In genomic region chr16:56603589-56603988, GRCh38 we compare ENCODE assay signal across 8 cellular contexts. TPM values are rescaled to one million over a fixed set of nuclear protein-coding genes. Genes with fewer than 3 reads are reported as not detected.
DNase-seq lines count a peak whose midpoint lies in the region; ATAC-seq lines count a peak whose summit lies in the region.

No MANE protein-coding gene starts in this region.

- H3K27me3 Mint-ChIP-seq in immature natural killer cell (ENCODE audit: low read depth in 3 of 3): peaks cover 6 to 9% (median 8%) of the 10 kb centered on the region in 3 donors

- peak overlapping the region in 1 of 6 donors; percentile 37 for H3K27ac Mint-ChIP-seq in immature natural killer cell

- no peak overlapping the region for H3K4me3 Mint-ChIP-seq in immature natural killer cell

- no peak for ATAC-seq in HG03457 (IDR thresholded peaks at IDR 0.05; ENCODE audit: unreplicated experiment)

- DNase-seq in NCI-H2171 treated with DMSO at 0.1 percent for 48 hours (lab: John Stamatoyannopoulos, UW): peak; percentile 41
- no peak for DNase-seq in NCI-H2171 (lab: John Stamatoyannopoulos, UW)
- peak; percentile 52 to 63 for DNase-seq in Kasumi-1 (lab: John Stamatoyannopoulos, UW)
- DNase-seq in astrocyte of the hippocampus (ENCODE audit: low read depth, low spot score): peak; percentile 49
- peak; percentile 59 for DNase-seq in kidney tubule cell (ENCODE audit: low spot score)
- DNase-seq in cortex of kidney (lab: John Stamatoyannopoulos, UW): no peak
- DNase-seq in immature natural killer cell: no peak

- H3K4me1 Mint-ChIP-seq in immature natural killer cell: peaks cover 22 to 26% of the 10 kb centered on the region in 2 donors

- H3K36me3 Mint-ChIP-seq in immature natural killer cell: no peaks in the 10 kb centered on the region

- H3K9me3 Mint-ChIP-seq in immature natural killer cell: no peaks in the 10 kb centered on the region

RNA-seq across cellular contexts. Expression of gene MT2A, which starts 4.8 kb away (rescaled TPM):
- 100 to 1,000 TPM; 139 to 321 (median 313) TPM for polyA plus RNA-seq in immature natural killer cell

RNA-seq across cellular contexts. Expression of gene MT3, which starts 14.3 kb away (rescaled TPM):
- not detected for polyA plus RNA-seq in immature natural killer cell

RNA-seq across cellular contexts. Expression of gene MT1E, which starts 22.0 kb away (rescaled TPM):
- 1 to 10 TPM in 2 of 3 donors, not detected in 1; 1.4 to 2.5 TPM for polyA plus RNA-seq in immature natural killer cell

RNA-seq across cellular contexts. Expression of gene MT1M, which starts 28.9 kb away (rescaled TPM):
- not detected for polyA plus RNA-seq in immature natural killer cell

RNA-seq across cellular contexts. Expression of gene MT1A, which starts 34.9 kb away (rescaled TPM):
- not detected for polyA plus RNA-seq in immature natural killer cell

Comparison
In these comparisons a context has a peak if more than half of its experiments do, and no peak if none do; other contexts are left out.
1. DNase-seq: peak in NCI-H2171 treated with DMSO at 0.1 percent for 48 hours (single experiment), Kasumi-1 (2 of 2), astrocyte of the hippocampus (single experiment) and kidney tubule cell (single experiment); none in NCI-H2171 (single experiment), cortex of kidney (single experiment) and immature natural killer cell (0 of 3).